8 cellular contexts compared by ENCODE assay signal in genomic region chr15:87604857-87605446, GRCh38.
A peak's percentile ranks its signal among the peaks of the same experiment; 100 is the strongest.
DNase-seq lines count a peak whose midpoint lies in the region; ATAC-seq, FAIRE-seq and TF ChIP-seq lines count a peak whose summit lies in the region.

No MANE protein-coding gene starts in this region.

- H3K79me2 ChIP-seq in astrocyte (ENCODE audit: insufficient read depth, low read length) (no peaks in the 10 kb centered on the region), neural cell (replicated peaks; ENCODE audit: insufficient read depth, low read length) (no peaks in the 10 kb centered on the region)

- no peak overlapping the region for H2AFZ ChIP-seq in astrocyte (ENCODE audit: low read depth, low read length)
- H2AFZ ChIP-seq in neural cell (ENCODE audit: low read depth, low read length) = no peak overlapping the region

- no peak for ATAC-seq in GM19463 (IDR thresholded peaks at IDR 0.05; ENCODE audit: unreplicated experiment)
- no peak for ATAC-seq in GM18519 (IDR thresholded peaks at IDR 0.05; ENCODE audit: low FRiP score, unreplicated experiment)
- no peak for ATAC-seq in HG03442 (IDR thresholded peaks at IDR 0.05; ENCODE audit: unreplicated experiment)

- H3F3A ChIP-seq in neural cell (ENCODE audit: insufficient read depth, low read length, poor library complexity, severe bottlenecking) = no peaks in the 10 kb centered on the region

- H3K27ac ChIP-seq in astrocyte (ENCODE audit: low read depth, low read length) (no peak overlapping the region), neural cell (ENCODE audit: low read length) (no peak overlapping the region)

- H3K27me3 ChIP-seq in astrocyte (ENCODE audit: insufficient read depth, low read length) (no peaks in the 10 kb centered on the region), neural cell (ENCODE audit: insufficient read depth, low read depth, low read length) (no peaks in the 10 kb centered on the region)

- TF ChIP-seq EP300 in neural cell (conservative IDR thresholded peaks at IDR 0.05; ENCODE audit: poor library complexity, severe bottlenecking) = no peak

- peak; percentile 43 for TF ChIP-seq CTCF in GM12864 (IDR thresholded peaks at IDR 0.05; ENCODE audit: low read depth, low read length, missing control alignments)
- peak; percentile 44 for TF ChIP-seq CTCF in astrocyte (IDR thresholded peaks at IDR 0.05; ENCODE audit: insufficient read depth, low read depth, low read length)
- TF ChIP-seq CTCF in neural cell (IDR thresholded peaks at IDR 0.05; ENCODE audit: poor library complexity, severe bottlenecking) = peak; percentile 46

- no peaks in the 10 kb centered on the region for H3K9me3 ChIP-seq in astrocyte (ENCODE audit: insufficient read depth, low read depth, low read length)
- no peaks in the 10 kb centered on the region for H3K9me3 ChIP-seq in neural cell (ENCODE audit: low read length)

- H3K4me1 Mint-ChIP-seq in astrocyte (ENCODE audit: low read depth, unreplicated experiment) = peaks cover 17% of the 10 kb centered on the region

- H3K4me3 ChIP-seq in GM12864 (ENCODE audit: low read depth, low read length) (no peak overlapping the region), astrocyte (ENCODE audit: insufficient read depth, low read depth, low read length) (no peak overlapping the region), neural cell (ENCODE audit: low read length) (no peak overlapping the region)

- peak; percentile 50 for TF ChIP-seq RAD21 in neural cell (conservative IDR thresholded peaks at IDR 0.05)

- H3K4me3 Mint-ChIP-seq in astrocyte (ENCODE audit: unreplicated experiment) = no peak overlapping the region

- no peak overlapping the region for H3K27ac Mint-ChIP-seq in astrocyte (ENCODE audit: unreplicated experiment)

- H3K9me2 ChIP-seq in neural cell (ENCODE audit: insufficient read depth, low read length) = no peaks in the 10 kb centered on the region

- H3K36me3 ChIP-seq in astrocyte (ENCODE audit: insufficient read depth, low read length) (no peaks in the 10 kb centered on the region), neural cell (ENCODE audit: insufficient read depth, low read length) (no peaks in the 10 kb centered on the region)

- H3K27me3 Mint-ChIP-seq in astrocyte (ENCODE audit: low read depth, unreplicated experiment) = no peaks in the 10 kb centered on the region

- peaks cover 11% of the 10 kb centered on the region for H3K4me1 ChIP-seq in astrocyte (ENCODE audit: insufficient read depth, low read length)

- DNase-seq in GM12864 (ENCODE audit: low read depth) (no peak), HPDE6-E6E7 (ENCODE audit: extremely low spot score) (peak; percentile 23), astrocyte (ENCODE audit: low read depth) (no peak)
- DNase-seq in effector CD4-positive, alpha-beta T cell = no peak

- no peak overlapping the region for H3K4me2 ChIP-seq in astrocyte (ENCODE audit: low read length)
- H3K4me2 ChIP-seq in neural cell (ENCODE audit: low read length) = no peak overlapping the region

- H3K9ac ChIP-seq in astrocyte (ENCODE audit: low read length) (no peak overlapping the region), neural cell (ENCODE audit: low read length) (no peak overlapping the region)

- H3K9me3 Mint-ChIP-seq in astrocyte (ENCODE audit: unreplicated experiment) = no peaks in the 10 kb centered on the region

- FAIRE-seq in astrocyte (lab: Jason Lieb, UNC) = no peak

- H3K36me3 Mint-ChIP-seq in astrocyte (ENCODE audit: low read depth, unreplicated experiment) = no peaks in the 10 kb centered on the region

- H4K20me1 ChIP-seq in astrocyte (ENCODE audit: insufficient read depth, low read length) = no peaks in the 10 kb centered on the region
- H4K20me1 ChIP-seq in neural cell (ENCODE audit: insufficient read depth) = no peaks in the 10 kb centered on the region

TF ChIP-seq in neural cell, 6 proteins besides CTCF, POLR2A, EP300 and RAD21:
- no peak for TF ChIP-seq REST (IDR thresholded peaks at IDR 0.05; ENCODE audit: borderline replicate concordance)
- TF ChIP-seq SMC3 (conservative IDR thresholded peaks at IDR 0.05; ENCODE audit: poor library complexity) = peak; percentile 36
